ENCODE assay signal across 9 cellular contexts in the genomic region with DNA sequence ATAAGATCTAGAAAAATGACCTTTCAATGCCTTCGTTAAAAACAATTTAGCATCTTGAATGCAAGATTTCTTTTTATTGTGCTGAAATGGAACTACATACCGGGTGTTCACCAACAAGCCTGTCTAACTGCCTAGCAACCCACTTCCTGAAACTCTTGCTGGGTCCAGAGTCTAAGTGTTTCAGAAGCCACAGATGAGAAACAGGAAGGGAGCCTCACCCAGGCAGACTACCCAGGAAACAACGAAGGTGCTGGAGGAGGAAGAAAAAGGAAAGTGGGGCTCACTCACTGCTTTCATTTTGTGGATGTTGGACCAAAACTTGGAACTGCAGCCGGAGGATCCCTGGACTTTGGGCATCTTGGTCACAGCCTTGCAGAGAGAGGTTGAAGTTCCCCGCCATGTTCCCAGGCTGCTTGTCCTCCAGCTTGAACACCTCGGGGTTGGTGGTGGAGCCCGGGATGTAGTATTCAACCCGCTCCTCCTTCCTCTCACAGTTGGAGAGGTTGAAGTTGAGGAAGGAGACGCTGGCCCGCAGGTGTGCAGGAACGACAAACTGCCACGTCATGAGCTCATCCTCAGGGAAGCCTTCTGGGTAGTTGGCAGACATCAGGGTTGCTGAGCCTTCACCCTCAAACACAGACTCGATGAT. TPM values are rescaled to one million over a fixed set of nuclear protein-coding genes. Genes with fewer than 3 reads are reported as not detected.
DNase-seq lines count a peak whose midpoint lies in the region; ATAC-seq and TF ChIP-seq lines count a peak whose summit lies in the region.
"Had no signal": no experiment of that assay in that cellular context is flagged by ENCODE, and none has a peak within 500 bp of the region (broad histone marks: within the 10 kb centered on the region; RNA-seq: fewer than 3 reads in every experiment).

No MANE protein-coding gene starts in this region.

- H3K4me3 Mint-ChIP-seq in activated CD4-positive, alpha-beta memory T cell treated with anti-CD3 and anti-CD28 coated beads for 36 hours = peak overlapping the region; percentile 47
- no peak overlapping the region for H3K4me3 Mint-ChIP-seq in neural progenitor cell

- no peak overlapping the region for H3K4me2 ChIP-seq in neural progenitor cell
- no peak overlapping the region for H3K4me2 ChIP-seq in smooth muscle cell

- no peaks in the 10 kb centered on the region for H3K27me3 ChIP-seq in gastrocnemius medialis
- no peaks in the 10 kb centered on the region for H3K27me3 ChIP-seq in neural progenitor cell
- no peaks in the 10 kb centered on the region for H3K27me3 ChIP-seq in smooth muscle cell (ENCODE audit: low read depth)

- H3K9me3 Mint-ChIP-seq in activated CD4-positive, alpha-beta memory T cell treated with anti-CD3 and anti-CD28 coated beads for 36 hours = no peaks in the 10 kb centered on the region
- H3K9me3 Mint-ChIP-seq in neural progenitor cell = no peaks in the 10 kb centered on the region

- H2AFZ ChIP-seq in neural progenitor cell (replicated peaks) = no peak overlapping the region
- no peak overlapping the region for H2AFZ ChIP-seq in smooth muscle cell (ENCODE audit: low read depth)

- 92% methylated on average over 13 of the region's 13 CpGs for WGBS in smooth muscle cell (ENCODE audit: low lambda C conversion rate)

- ATAC-seq in mucosa of descending colon (peak; percentile 97), gastrocnemius medialis (no peak), GM19324 (IDR thresholded peaks at IDR 0.05; ENCODE audit: low FRiP score, unreplicated experiment) (no peak)

- H4K20me1 ChIP-seq in neural progenitor cell (ENCODE audit: low read depth) (no peaks in the 10 kb centered on the region), smooth muscle cell (ENCODE audit: low read depth) (no peaks in the 10 kb centered on the region)

- in situ Hi-C loops in KBM-7 (cut with MboI; ENCODE audit: low pct_unique_long_range_greater_than_20kb, low sequenced_read_pairs) (no loop called here), gastrocnemius medialis (cut with MboI; ENCODE audit: low sequenced_read_pairs in 4 of 4) (no loop called here)

- H3K79me2 ChIP-seq in neural progenitor cell (ENCODE audit: low read depth) (no peaks in the 10 kb centered on the region), smooth muscle cell (ENCODE audit: low read depth) (no peaks in the 10 kb centered on the region)

- H3K9me3 ChIP-seq in mucosa of descending colon = no peaks in the 10 kb centered on the region
- H3K9me3 ChIP-seq in gastrocnemius medialis = no peaks in the 10 kb centered on the region
- no peaks in the 10 kb centered on the region for H3K9me3 ChIP-seq in neural progenitor cell (ENCODE audit: low read depth)
- no peaks in the 10 kb centered on the region for H3K9me3 ChIP-seq in smooth muscle cell (replicated peaks; ENCODE audit: low read depth)

- POLR2A ChIA-PET in activated CD4-positive, alpha-beta memory T cell treated with anti-CD3 and anti-CD28 coated beads for 36 hours (lab: Charles Lee) = no interaction called here

- peaks cover 2% of the 10 kb centered on the region for H3K27me3 Mint-ChIP-seq in activated CD4-positive, alpha-beta memory T cell treated with anti-CD3 and anti-CD28 coated beads for 36 hours
- peaks cover 8% of the 10 kb centered on the region for H3K27me3 Mint-ChIP-seq in neural progenitor cell (ENCODE audit: insufficient read depth, low read depth)

- H3K4me3 ChIP-seq in GM12865 (ENCODE audit: low read depth, low read length) = no peak overlapping the region
- H3K4me3 ChIP-seq in mucosa of descending colon = no peak overlapping the region
- H3K4me3 ChIP-seq in gastrocnemius medialis = no peak overlapping the region
- no peak overlapping the region for H3K4me3 ChIP-seq in neural progenitor cell
- H3K4me3 ChIP-seq in smooth muscle cell = no peak overlapping the region
- H3K4me3 ChIP-seq: skin epidermis had no signal

- intact Hi-C loops in activated CD4-positive, alpha-beta memory T cell treated with anti-CD3 and anti-CD28 coated beads for 36 hours (cut with micrococcal nuclease) = no loop called here
- intact Hi-C loops in mucosa of descending colon (cut with DNase I, micrococcal nuclease) (no loop called here), gastrocnemius medialis (cut with DNase I; ENCODE audit: low total_unique reads) (loop anchor here (5.0 kb wide), 2 partner anchors 53 to 73 kb away; no protein-coding TSS in a partner anchor)

- H3F3A ChIP-seq in neural progenitor cell (ENCODE audit: low read depth) = no peaks in the 10 kb centered on the region
- H3F3A ChIP-seq in smooth muscle cell (ENCODE audit: low read depth) = peaks cover 10% of the 10 kb centered on the region

- H3K27ac ChIP-seq in gastrocnemius medialis (no peak overlapping the region), neural progenitor cell (no peak overlapping the region), smooth muscle cell (ENCODE audit: low read depth) (no peak overlapping the region)

- CTCF ChIA-PET in activated CD4-positive, alpha-beta memory T cell treated with anti-CD3 and anti-CD28 coated beads for 36 hours (lab: Charles Lee) = interaction anchor here (0.6 kb wide), 1 partner anchor 69 kb away, joined by 3 read pairs; no protein-coding TSS in a partner anchor

- no peaks in the 10 kb centered on the region for H3K36me3 Mint-ChIP-seq in activated CD4-positive, alpha-beta memory T cell treated with anti-CD3 and anti-CD28 coated beads for 36 hours
- no peaks in the 10 kb centered on the region for H3K36me3 Mint-ChIP-seq in neural progenitor cell

- H3K4me1 ChIP-seq in mucosa of descending colon (ENCODE audit: low read depth) (peaks cover 23% of the 10 kb centered on the region), gastrocnemius medialis (peaks cover 21 to 26% of the 10 kb centered on the region in 2 donors), neural progenitor cell (no peaks in the 10 kb centered on the region), smooth muscle cell (ENCODE audit: low read depth) (no peaks in the 10 kb centered on the region)

- no peak overlapping the region for H3K27ac Mint-ChIP-seq in activated CD4-positive, alpha-beta memory T cell treated with anti-CD3 and anti-CD28 coated beads for 36 hours
- no peak overlapping the region for H3K27ac Mint-ChIP-seq in neural progenitor cell

- no peak for TF ChIP-seq POLR2A in gastrocnemius medialis (IDR thresholded peaks at IDR 0.05)

- H3K36me3 ChIP-seq in mucosa of descending colon (ENCODE audit: low read depth) (no peaks in the 10 kb centered on the region), gastrocnemius medialis (no peaks in the 10 kb centered on the region), neural progenitor cell (no peaks in the 10 kb centered on the region), smooth muscle cell (ENCODE audit: low read depth) (no peaks in the 10 kb centered on the region)

- H3K4me1 Mint-ChIP-seq in activated CD4-positive, alpha-beta memory T cell treated with anti-CD3 and anti-CD28 coated beads for 36 hours (ENCODE audit: low read depth) = peaks cover 58% of the 10 kb centered on the region
- H3K4me1 Mint-ChIP-seq in neural progenitor cell = peaks cover 20% of the 10 kb centered on the region

- DNase-seq in GM12865 (ENCODE audit: low read depth) (peak; percentile 55), KBM-7 (peak; percentile 82), mucosa of descending colon (peak in 2 of 3 donors; percentile 55 to 81), gastrocnemius medialis (no peak), neural progenitor cell (ENCODE audit: low spot score) (no peak), smooth muscle cell (lab: John Stamatoyannopoulos, UW; ENCODE audit: unreplicated experiment) (no peak)
- peak; percentile 52 for DNase-seq in activated CD4-positive, alpha-beta memory T cell treated with anti-CD3 and anti-CD28 coated beads for 36 hours

- no peak for TF ChIP-seq CTCF in GM12865 (IDR thresholded peaks at IDR 0.05; ENCODE audit: insufficient read depth, low read depth, low read length, missing control alignments)
- TF ChIP-seq CTCF in mucosa of descending colon (IDR thresholded peaks at IDR 0.05) = no peak
- TF ChIP-seq CTCF in gastrocnemius medialis (IDR thresholded peaks at IDR 0.05 in 4 of 5, conservative IDR thresholded peaks at IDR 0.05 in 1 of 5) = no peak
- TF ChIP-seq CTCF in neural progenitor cell (IDR thresholded peaks at IDR 0.05) = no peak
- TF ChIP-seq CTCF in smooth muscle cell (IDR thresholded peaks at IDR 0.05; ENCODE audit: borderline replicate concordance, insufficient read depth, poor library complexity, severe bottlenecking) = no peak

- H3K9ac ChIP-seq in neural progenitor cell (no peak overlapping the region), smooth muscle cell (ENCODE audit: low read depth) (no peak overlapping the region)

RNA-seq across cellular contexts. Expression of a gene that starts 35.9 kb away (rescaled TPM):
- under 1 TPM; 0.48 to 0.53 TPM for total RNA-seq in activated CD4-positive, alpha-beta memory T cell treated with anti-CD3 and anti-CD28 coated beads for 36 hours
- total RNA-seq in mucosa of descending colon (100 to 1,000 TPM in 1 of 3 donors, 10 to 100 TPM in 2; 57.6 to 111 (median 87.5) TPM), gastrocnemius medialis (under 1 TPM; 0.12 to 0.82 (median 0.49) TPM), neural progenitor cell (ENCODE audit: low replicate concordance) (0.12 and 0.24 TPM in 2 replicates), smooth muscle cell (3.7 and 7.9 TPM in 2 replicates)
- 2.5 and 8.3 TPM in 2 replicates for polyA plus RNA-seq in smooth muscle cell

Comparison
In these comparisons a context has a peak if more than half of its experiments do, and no peak if none do; other contexts are left out.
1. DNase-seq: peak in GM12865 (single experiment), KBM-7 (single experiment), activated CD4-positive, alpha-beta memory T cell treated with anti-CD3 and anti-CD28 coated beads for 36 hours (single experiment) and mucosa of descending colon (2 of 3); none in gastrocnemius medialis (0 of 2), neural progenitor cell (single experiment) and smooth muscle cell (single experiment).